1 cellular context compared by ENCODE assay signal in genomic region chr20:32235331-32236047, GRCh38.
TF ChIP-seq lines count a peak whose summit lies in the region.

No MANE protein-coding gene starts in this region.

TF ChIP-seq in HepG2, 621 proteins besides CTCF, POLR2A, EP300 and RAD21 (continued from another document and continues in another):
- TF ChIP-seq ZHX1 (CRISPR knock-in tag; IDR thresholded peaks at IDR 0.05; ENCODE audit: low read depth): no peak
- peak; percentile 86 for TF ChIP-seq NR2F6 (IDR thresholded peaks at IDR 0.05)
- TF ChIP-seq NR2F6 (CRISPR knock-in tag; IDR thresholded peaks at IDR 0.05): peak; percentile 93
- no peak for TF ChIP-seq ZSCAN5A (CRISPR knock-in tag; IDR thresholded peaks at IDR 0.05; ENCODE audit: borderline replicate concordance)
- TF ChIP-seq HNRNPK (IDR thresholded peaks at IDR 0.05; ENCODE audit: low read depth, low read length, poor library complexity, severe bottlenecking): no peak
- no peak for TF ChIP-seq NAIF1 (CRISPR knock-in tag; IDR thresholded peaks at IDR 0.05; ENCODE audit: borderline replicate concordance)
- no peak for TF ChIP-seq MNT (IDR thresholded peaks at IDR 0.05)
- no peak for TF ChIP-seq SAFB2 (CRISPR knock-in tag; IDR thresholded peaks at IDR 0.05; ENCODE audit: borderline replicate concordance, low read depth)
- peak; percentile 12; the same call in 1 of the 2 replicates for TF ChIP-seq ZBTB21 (CRISPR knock-in tag; IDR thresholded peaks at IDR 0.05)
- no peak for TF ChIP-seq SP2 (CRISPR knock-in tag; IDR thresholded peaks at IDR 0.05)
- no peak for TF ChIP-seq BRF2 (CRISPR knock-in tag; IDR thresholded peaks at IDR 0.05)
- no peak; the same call in 1 of the 2 replicates for TF ChIP-seq ZNF746 (CRISPR knock-in tag; IDR thresholded peaks at IDR 0.05)
- TF ChIP-seq MAFF (IDR thresholded peaks at IDR 0.05; ENCODE audit: low read depth, low read length): peak; percentile 99
- TF ChIP-seq ZC3H13 (CRISPR knock-in tag; IDR thresholded peaks at IDR 0.05): no peak; the same call in 1 of the 2 replicates
- no peak; the same call in 1 of the 2 replicates for TF ChIP-seq CENPT (CRISPR knock-in tag; IDR thresholded peaks at IDR 0.05; ENCODE audit: low read depth)
- no peak for TF ChIP-seq NFRKB (IDR thresholded peaks at IDR 0.05)
- TF ChIP-seq SNRNP70 (IDR thresholded peaks at IDR 0.05; ENCODE audit: low read depth, low read length): no peak
- TF ChIP-seq ZNF878 (CRISPR knock-in tag; IDR thresholded peaks at IDR 0.05): no peak
- no peak for TF ChIP-seq HNRNPL (IDR thresholded peaks at IDR 0.05; ENCODE audit: low read depth, low read length)
- TF ChIP-seq RFXANK (CRISPR knock-in tag; IDR thresholded peaks at IDR 0.05): no peak
- no peak for TF ChIP-seq HOXA7 (CRISPR knock-in tag; IDR thresholded peaks at IDR 0.05)
- TF ChIP-seq TEAD3 (CRISPR knock-in tag; optimal IDR thresholded peaks at IDR 0.05; ENCODE audit: borderline replicate concordance): peak; percentile 58
- TF ChIP-seq MBNL3 (CRISPR knock-in tag; conservative IDR thresholded peaks at IDR 0.05): no peak
- no peak for TF ChIP-seq NFYC (CRISPR knock-in tag; IDR thresholded peaks at IDR 0.05)
- TF ChIP-seq SMAD1 (CRISPR knock-in tag; IDR thresholded peaks at IDR 0.05; ENCODE audit: borderline replicate concordance, low read depth): no peak
- no peak for TF ChIP-seq MZF1 (CRISPR knock-in tag; IDR thresholded peaks at IDR 0.05; ENCODE audit: borderline replicate concordance)
- TF ChIP-seq ZFX (CRISPR knock-in tag; IDR thresholded peaks at IDR 0.05; ENCODE audit: low read depth): peak; percentile 61
- TF ChIP-seq ZNF615 (CRISPR knock-in tag; IDR thresholded peaks at IDR 0.05; ENCODE audit: borderline replicate concordance): no peak
- 0 out of 2 replicates have a peak, but pooled peaks have one; percentile 21 for TF ChIP-seq ZMYM3 (CRISPR knock-in tag; IDR thresholded peaks at IDR 0.05)
- peak; percentile 73 for TF ChIP-seq SAP130 (CRISPR knock-in tag; IDR thresholded peaks at IDR 0.05; ENCODE audit: low read depth)
- TF ChIP-seq ZNF329 (CRISPR knock-in tag; IDR thresholded peaks at IDR 0.05; ENCODE audit: low read depth): no peak
- TF ChIP-seq CENPBD1 (CRISPR knock-in tag; IDR thresholded peaks at IDR 0.05; ENCODE audit: borderline replicate concordance, low read depth): no peak; the same call in 1 of the 2 replicates
- TF ChIP-seq PAWR (CRISPR knock-in tag; IDR thresholded peaks at IDR 0.05; ENCODE audit: borderline replicate concordance): no peak
- 0 out of 2 replicates have a peak, but pooled peaks have one; percentile 13 for TF ChIP-seq CAMTA2 (CRISPR knock-in tag; IDR thresholded peaks at IDR 0.05; ENCODE audit: borderline replicate concordance)
- TF ChIP-seq CBFB (CRISPR knock-in tag; IDR thresholded peaks at IDR 0.05): no peak
- no peak for TF ChIP-seq YY1 (IDR thresholded peaks at IDR 0.05; ENCODE audit: insufficient read depth, insufficient replicate concordance, low read depth, low read length)
- TF ChIP-seq ZNF264 (CRISPR knock-in tag; IDR thresholded peaks at IDR 0.05): peak; percentile 58; the same call in 1 of the 2 replicates
- TF ChIP-seq HDAC1 (CRISPR knock-in tag; IDR thresholded peaks at IDR 0.05): no peak
- TF ChIP-seq TBX2 (CRISPR knock-in tag; IDR thresholded peaks at IDR 0.05; ENCODE audit: borderline replicate concordance): peak; percentile 89
- no peak for TF ChIP-seq ZNF44 (CRISPR knock-in tag; IDR thresholded peaks at IDR 0.05)
- TF ChIP-seq ZNF558 (CRISPR knock-in tag; IDR thresholded peaks at IDR 0.05; ENCODE audit: borderline replicate concordance): no peak
- no peak for TF ChIP-seq TGIF2 (CRISPR knock-in tag; IDR thresholded peaks at IDR 0.05)
- TF ChIP-seq NKX3-1 (CRISPR knock-in tag; IDR thresholded peaks at IDR 0.05): no peak
- TF ChIP-seq ZBTB2 (CRISPR knock-in tag; IDR thresholded peaks at IDR 0.05; ENCODE audit: low read depth): no peak
- TF ChIP-seq ARNTL (CRISPR knock-in tag; IDR thresholded peaks at IDR 0.05): no peak
- TF ChIP-seq ZNF574 (CRISPR knock-in tag; IDR thresholded peaks at IDR 0.05): peak; percentile 37; the same call in 1 of the 2 replicates
- TF ChIP-seq ZBTB38 (CRISPR knock-in tag; IDR thresholded peaks at IDR 0.05): no peak
- TF ChIP-seq IKZF1 (IDR thresholded peaks at IDR 0.05): no peak
- TF ChIP-seq ZNF619 (CRISPR knock-in tag; IDR thresholded peaks at IDR 0.05): 0 out of 2 replicates have a peak, but pooled peaks have one; percentile 14
- TF ChIP-seq MAFG (CRISPR knock-in tag; IDR thresholded peaks at IDR 0.05): peak; percentile 85; the same call in 1 of the 2 replicates
- TF ChIP-seq MAX (IDR thresholded peaks at IDR 0.05): peak; percentile 19; the same call in 1 of the 2 replicates
- no peak for TF ChIP-seq ZNF446 (CRISPR knock-in tag; IDR thresholded peaks at IDR 0.05)
- TF ChIP-seq NCOA2 (CRISPR knock-in tag; IDR thresholded peaks at IDR 0.05): peak; percentile 33; the same call in 1 of the 2 replicates
- peak; percentile 12; the same call in 1 of the 2 replicates for TF ChIP-seq KMT2B (CRISPR knock-in tag; IDR thresholded peaks at IDR 0.05)
- TF ChIP-seq RARG (CRISPR knock-in tag; IDR thresholded peaks at IDR 0.05; ENCODE audit: low read depth): no peak
- TF ChIP-seq ZNF724P (CRISPR knock-in tag; IDR thresholded peaks at IDR 0.05; ENCODE audit: borderline replicate concordance): 0 out of 2 replicates have a peak, but pooled peaks have one; percentile 60
- no peak for TF ChIP-seq KLF16 (CRISPR knock-in tag; IDR thresholded peaks at IDR 0.05)
- peak; percentile 83 for TF ChIP-seq NR2C2 (CRISPR knock-in tag; IDR thresholded peaks at IDR 0.05; ENCODE audit: borderline replicate concordance)
- no peak for TF ChIP-seq PHF20 (CRISPR knock-in tag; IDR thresholded peaks at IDR 0.05)
- peak; percentile 52; the same call in 1 of the 2 replicates for TF ChIP-seq PPARG (CRISPR knock-in tag; conservative IDR thresholded peaks at IDR 0.05)
- TF ChIP-seq ZBTB7A (CRISPR knock-in tag; IDR thresholded peaks at IDR 0.05): no peak; the same call in 1 of the 2 replicates
- TF ChIP-seq WIZ (CRISPR knock-in tag; IDR thresholded peaks at IDR 0.05): no peak
- TF ChIP-seq RXRA (CRISPR knock-in tag; IDR thresholded peaks at IDR 0.05): peak; percentile 49; the same call in 1 of the 2 replicates
- TF ChIP-seq MXD1 (CRISPR knock-in tag; IDR thresholded peaks at IDR 0.05): no peak
- TF ChIP-seq RXRB (CRISPR knock-in tag; IDR thresholded peaks at IDR 0.05; ENCODE audit: borderline replicate concordance): peak; percentile 79; the same call in 1 of the 2 replicates
- TF ChIP-seq ZNF704 (CRISPR knock-in tag; IDR thresholded peaks at IDR 0.05; ENCODE audit: borderline replicate concordance): 0 out of 2 replicates have a peak, but pooled peaks have one; percentile 50
- no peak for TF ChIP-seq ZNF292 (CRISPR knock-in tag; IDR thresholded peaks at IDR 0.05; ENCODE audit: borderline replicate concordance, low read depth)
